Comparison of ENCODE assay signal across 20 cellular contexts in the genomic region with DNA sequence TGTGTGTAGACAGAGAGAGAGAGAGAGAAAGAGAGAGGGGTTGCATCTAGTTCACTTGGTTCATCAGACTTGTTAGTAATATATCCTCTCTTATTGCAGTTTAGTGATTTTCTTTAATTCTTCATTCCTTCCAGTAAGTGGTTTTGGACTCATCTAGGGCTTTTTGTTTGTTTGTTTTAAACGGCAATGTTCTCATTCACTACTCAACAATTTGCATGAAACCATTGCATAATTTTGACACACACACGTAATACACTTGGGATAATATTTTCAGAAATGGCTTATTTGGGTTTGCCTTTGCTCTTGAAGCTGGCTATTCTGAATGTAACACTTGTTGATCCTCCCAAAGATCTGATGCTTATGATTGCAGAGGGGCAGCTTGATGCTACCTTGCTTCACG. TPM values are rescaled to one million over a fixed set of nuclear protein-coding genes. Genes with fewer than 3 reads are reported as not detected.
DNase-seq lines count a peak whose midpoint lies in the region; ATAC-seq and TF ChIP-seq lines count a peak whose summit lies in the region.
"Had no signal": no experiment of that assay in that cellular context is flagged by ENCODE, and none has a peak within 500 bp of the region (broad histone marks: within the 10 kb centered on the region; RNA-seq: fewer than 3 reads in every experiment).

No MANE protein-coding gene starts in this region.

- no peak overlapping the region for H4K91ac ChIP-seq in IMR-90 (ENCODE audit: insufficient read depth, low read depth, low read length)

- no peak overlapping the region for H3K27ac ChIP-seq in IMR-90 (ENCODE audit: insufficient read depth, low read length)
- H3K27ac ChIP-seq in right lobe of liver, result no peak overlapping the region
- H3K27ac ChIP-seq: HL-60 had no signal

- H3K27ac Mint-ChIP-seq in activated CD4-positive, alpha-beta T cell treated with anti-CD3 and anti-CD28 coated beads for 36 hours, result no peak overlapping the region
- H3K27ac Mint-ChIP-seq: H9 had no signal

- H3K4me3 ChIP-seq in AG10803 (ENCODE audit: low read length), result no peak overlapping the region
- H3K4me3 ChIP-seq in IMR-90 (ENCODE audit: insufficient read depth, low read depth, low read length), result no peak overlapping the region
- H3K4me3 ChIP-seq in right lobe of liver, result no peak overlapping the region
- H3K4me3 ChIP-seq: K562 had no signal

- TF ChIP-seq CTCF in AG10803 (conservative IDR thresholded peaks at IDR 0.05; ENCODE audit: low read length) (no peak), IMR-90 (conservative IDR thresholded peaks at IDR 0.05; ENCODE audit: low read depth, low read length) (no peak), right lobe of liver (IDR thresholded peaks at IDR 0.05) (no peak)

- H3K9me3 Mint-ChIP-seq in activated CD4-positive, alpha-beta T cell treated with anti-CD3 and anti-CD28 coated beads for 36 hours (ENCODE audit: low read depth), result peaks cover 3% of the 10 kb centered on the region

- no peak overlapping the region for H3K56ac ChIP-seq in IMR-90 (ENCODE audit: extremely low read depth, insufficient read depth, low read length)

- H3K4me1 ChIP-seq in IMR-90 (ENCODE audit: control insufficient read depth, insufficient read depth, low read length) (no peaks in the 10 kb centered on the region; the same call in 1 of the 2 replicates), right lobe of liver (no peaks in the 10 kb centered on the region)
- H3K4me1 ChIP-seq: BE2C had no signal

- no peak overlapping the region for H3K14ac ChIP-seq in IMR-90 (replicated peaks; ENCODE audit: low read depth, low read length)

- H3K4me2 ChIP-seq in IMR-90 (ENCODE audit: low read depth, low read length), result no peak overlapping the region

- no peaks in the 10 kb centered on the region for H3K9me1 ChIP-seq in IMR-90 (ENCODE audit: insufficient read depth, low read length)

- H4K8ac ChIP-seq in IMR-90 (ENCODE audit: low read depth in 2 of 2, low read length in 2 of 2), result no peak overlapping the region

- no peak overlapping the region for H3K23ac ChIP-seq in IMR-90 (ENCODE audit: low read depth, low read length)

- peaks cover 2% of the 10 kb centered on the region; the same call in 1 of the 2 replicates for H3K27me3 ChIP-seq in IMR-90 (ENCODE audit: control insufficient read depth, insufficient read depth, low read length)
- H3K27me3 ChIP-seq in right lobe of liver, result no peaks in the 10 kb centered on the region
- H3K27me3 ChIP-seq: BE2C had no signal

- no peak overlapping the region for H3K9ac ChIP-seq in IMR-90 (ENCODE audit: low read depth, low read length)

- no peak overlapping the region for H2AK5ac ChIP-seq in IMR-90 (ENCODE audit: low read depth, low read length)

- BruUV-seq in IMR-90 (replicated peaks; lab: Mats Ljungman, UMichigan), result no TSS peak

- H3K9me3 ChIP-seq in IMR-90 (ENCODE audit: control insufficient read depth, insufficient read depth, low read length) (no peaks in the 10 kb centered on the region), right lobe of liver (no peaks in the 10 kb centered on the region)
- H3K9me3 ChIP-seq: BE2C had no signal

- no peak overlapping the region for H3K4me3 Mint-ChIP-seq in activated CD4-positive, alpha-beta T cell treated with anti-CD3 and anti-CD28 coated beads for 36 hours
- H3K4me3 Mint-ChIP-seq: CD4-positive, CD25-positive, alpha-beta regulatory T cell; CD8-positive, alpha-beta memory T cell; H9 had no signal

- H3K4ac ChIP-seq in IMR-90 (ENCODE audit: low read depth, low read length), result no peak overlapping the region

- no peaks in the 10 kb centered on the region for H3K79me1 ChIP-seq in IMR-90 (ENCODE audit: low read depth in 1 of 2, low read length in 2 of 2)

- DNase-seq in AG10803 (ENCODE audit: low read depth) (peak; percentile 40), IMR-90 (peak; percentile 20), fibroblast of gingiva (ENCODE audit: low read depth) (peak; percentile 74), iris pigment epithelial cell (ENCODE audit: low read depth) (peak; percentile 18), right lobe of liver (no peak), epidermal melanocyte (ENCODE audit: insufficient read length, low spot score) (no peak)
- DNase-seq in activated CD4-positive, alpha-beta T cell treated with anti-CD3 and anti-CD28 coated beads for 36 hours, result no peak
- DNase-seq: 8988T; BE2C; C1 segment of cervical spinal cord; CD4-positive, CD25-positive, alpha-beta regulatory T cell; CD8-positive, alpha-beta memory T cell; COR-L47; DMS 273 treated with DMSO at 0.1 percent for 48 hours; DMS53; DND-41; H9 had no signal

- no peak for TF ChIP-seq RAD21 in IMR-90 (IDR thresholded peaks at IDR 0.05; ENCODE audit: low read length)

- peaks cover 4% of the 10 kb centered on the region for H3K4me1 Mint-ChIP-seq in activated CD4-positive, alpha-beta T cell treated with anti-CD3 and anti-CD28 coated beads for 36 hours

- peaks cover 30% of the 10 kb centered on the region for H3K27me3 Mint-ChIP-seq in activated CD4-positive, alpha-beta T cell treated with anti-CD3 and anti-CD28 coated beads for 36 hours

- no peak overlapping the region for H2BK120ac ChIP-seq in IMR-90 (ENCODE audit: low read depth, low read length)

- no CpG with 5 or more reads among the region's 3 CpGs for WGBS in IMR-90 (ENCODE audit: extremely low coverage in 2 of 2, insufficient read length in 1 of 2), 2 experiments
- WGBS in right lobe of liver (ENCODE audit: insufficient coverage, low coverage, low lambda C conversion rate, missing lambda C conversion rate), result 38% methylated on average over 3 of the region's 3 CpGs

- POLR2A ChIA-PET in IMR-90 (lab: Charles Lee; ENCODE audit: unreplicated experiment), result no interaction called here
- POLR2A ChIA-PET in activated CD4-positive, alpha-beta T cell treated with anti-CD3 and anti-CD28 coated beads for 36 hours (lab: Charles Lee), result no interaction called here

- intact Hi-C loops in IMR-90 (cut with micrococcal nuclease), result no loop called here
- intact Hi-C loops in activated CD4-positive, alpha-beta T cell treated with anti-CD3 and anti-CD28 coated beads for 36 hours (cut with DNase I, micrococcal nuclease), result no loop called here
- intact Hi-C loops in right lobe of liver (cut with DNase I), result loop anchor here in 1 of 2 donors (5.0 kb wide), 2 partner anchors 727 to 1192 kb away; no protein-coding TSS in a partner anchor

- CTCF ChIA-PET in IMR-90 (lab: Yijun Ruan, JAX), result no interaction called here
- CTCF ChIA-PET in activated CD4-positive, alpha-beta T cell treated with anti-CD3 and anti-CD28 coated beads for 36 hours (lab: Charles Lee), result no interaction called here

- H3K36me3 ChIP-seq in IMR-90 (ENCODE audit: control insufficient read depth, insufficient read depth, low read length), result no peaks in the 10 kb centered on the region
- H3K36me3 ChIP-seq in right lobe of liver, result no peaks in the 10 kb centered on the region
- H3K36me3 ChIP-seq: BE2C had no signal

- H3K18ac ChIP-seq in IMR-90 (ENCODE audit: low read depth, low read length), result no peak overlapping the region

- H4K20me1 ChIP-seq in IMR-90 (ENCODE audit: insufficient read depth, low read length), result no peaks in the 10 kb centered on the region

- H2BK5ac ChIP-seq in IMR-90 (ENCODE audit: low read depth, low read length, poor library complexity, severe bottlenecking), result no peak overlapping the region

- H2BK20ac ChIP-seq in IMR-90 (ENCODE audit: low read depth, low read length), result no peak overlapping the region

- no peak for ATAC-seq in IMR-90 (ENCODE audit: low read depth)
- ATAC-seq in activated CD4-positive, alpha-beta T cell treated with anti-CD3 and anti-CD28 coated beads for 36 hours, result no peak
- no peak for ATAC-seq in GM18498 (IDR thresholded peaks at IDR 0.05; ENCODE audit: unreplicated experiment)
- no peak for ATAC-seq in right lobe of liver
- ATAC-seq: K562 had no signal

- dilution Hi-C loops in IMR-90 (cut with HindIII; ENCODE audit: low sequenced_read_pairs, unreplicated experiment), result no loop called here

- no peak overlapping the region for H2AFZ ChIP-seq in IMR-90 (replicated peaks; ENCODE audit: low read length, poor library complexity)

- no peak overlapping the region for H2BK15ac ChIP-seq in IMR-90 (ENCODE audit: low read depth, low read length)

- in situ Hi-C loops in IMR-90 (cut with MboI; ENCODE audit: low sequenced_read_pairs), result no loop called here

- TF ChIP-seq POLR2A in IMR-90 (IDR thresholded peaks at IDR 0.05; ENCODE audit: low read depth, low read length) (no peak), right lobe of liver (IDR thresholded peaks at IDR 0.05) (no peak)

- no peak overlapping the region for H2AK9ac ChIP-seq in IMR-90 (replicated peaks; ENCODE audit: low read depth, low read length, poor library complexity)

- H3K36me3 Mint-ChIP-seq in activated CD4-positive, alpha-beta T cell treated with anti-CD3 and anti-CD28 coated beads for 36 hours (ENCODE audit: low read depth), result no peaks in the 10 kb centered on the region
- H3K36me3 Mint-ChIP-seq: CD4-positive, CD25-positive, alpha-beta regulatory T cell had no signal

- H4K5ac ChIP-seq in IMR-90 (ENCODE audit: low read depth, low read length), result no peak overlapping the region

TF ChIP-seq in IMR-90, 13 proteins besides CTCF, POLR2A, EP300 and RAD21:
- TF ChIP-seq, protein P1, sequence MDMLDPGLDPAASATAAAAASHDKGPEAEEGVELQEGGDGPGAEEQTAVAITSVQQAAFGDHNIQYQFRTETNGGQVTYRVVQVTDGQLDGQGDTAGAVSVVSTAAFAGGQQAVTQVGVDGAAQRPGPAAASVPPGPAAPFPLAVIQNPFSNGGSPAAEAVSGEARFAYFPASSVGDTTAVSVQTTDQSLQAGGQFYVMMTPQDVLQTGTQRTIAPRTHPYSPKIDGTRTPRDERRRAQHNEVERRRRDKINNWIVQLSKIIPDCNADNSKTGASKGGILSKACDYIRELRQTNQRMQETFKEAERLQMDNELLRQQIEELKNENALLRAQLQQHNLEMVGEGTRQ (IDR thresholded peaks at IDR 0.05; ENCODE audit: low read depth, low read length), result no peak
- TF ChIP-seq CEBPB (IDR thresholded peaks at IDR 0.05; ENCODE audit: low read depth, low read length), result peak; percentile 19; the same call in 1 of the 2 replicates
- TF ChIP-seq MXI1 (IDR thresholded peaks at IDR 0.05; ENCODE audit: borderline replicate concordance, low read depth, low read length), result no peak

RNA-seq across cellular contexts. Expression of a gene that starts 16.4 kb away (rescaled TPM):
- 21.4 and 31.2 TPM in 2 replicates for total RNA-seq in IMR-90 (2012; rRNA removed)
- polyA plus RNA-seq in IMR-90 (2012; rRNA removed), result 26.4 and 30.1 TPM in 2 replicates
- polyA plus RNA-seq in IMR-90 (2012; cell fraction: cytosol; rRNA removed), result 9.1 and 20.2 TPM in 2 replicates
- polyA plus RNA-seq in IMR-90 (2012; cell fraction: nucleus; rRNA removed; ENCODE audit: low replicate concordance), result 5.8 and 34.8 TPM in 2 replicates
- total RNA-seq in activated CD4-positive, alpha-beta T cell treated with anti-CD3 and anti-CD28 coated beads for 36 hours, result 10 to 100 TPM; 14.1 to 15.2 TPM
- total RNA-seq in right lobe of liver, result 10 to 100 TPM; 10.9 to 20.4 (median 15.3) TPM

RNA-seq across cellular contexts. Expression of a gene that starts 58.8 kb away (rescaled TPM):
- total RNA-seq in IMR-90 (2012; rRNA removed), result 2.2 and 3.1 TPM in 2 replicates
- polyA plus RNA-seq in IMR-90 (2012; rRNA removed), result 1.0 and 1.3 TPM in 2 replicates
- 0.29 and 0.76 TPM in 2 replicates for polyA plus RNA-seq in IMR-90 (2012; cell fraction: cytosol; rRNA removed)
- 1.3 and 2.7 TPM in 2 replicates for polyA plus RNA-seq in IMR-90 (2012; cell fraction: nucleus; rRNA removed; ENCODE audit: low replicate concordance)
- 1 to 10 TPM; 6.9 to 7.6 TPM for total RNA-seq in activated CD4-positive, alpha-beta T cell treated with anti-CD3 and anti-CD28 coated beads for 36 hours
- total RNA-seq in right lobe of liver, result 1 to 10 TPM; 1.1 to 3.8 (median 2.1) TPM

Comparison
In these comparisons a context has a peak if more than half of its experiments do, and no peak if none do; other contexts are left out.
1. DNase-seq: peak in AG10803 (single experiment), IMR-90 (single experiment), fibroblast of gingiva (single experiment) and iris pigment epithelial cell (single experiment); none in activated CD4-positive, alpha-beta T cell treated with anti-CD3 and anti-CD28 coated beads for 36 hours (single experiment), right lobe of liver (0 of 3) and epidermal melanocyte (single experiment).